Comparison of ENCODE assay signal across 3 cellular contexts in genomic region chr1:248348475-248348874, GRCh38.
"Had no signal": no experiment of that assay in that cellular context is flagged by ENCODE, and none has a peak within 500 bp of the region (broad histone marks: within the 10 kb centered on the region; RNA-seq: fewer than 3 reads in every experiment).

Gene OR14C36, plus strand, starts transcription at chr1:248348775. Its CDS starts 0 bp downstream, at chr1:248348775.

- DNase-seq: GDM1, GF-D8 had no signal

- ATAC-seq: GM12878 had no signal

- H3K4me3 ChIP-seq: GM12878 had no signal
